In the genomic region with DNA sequence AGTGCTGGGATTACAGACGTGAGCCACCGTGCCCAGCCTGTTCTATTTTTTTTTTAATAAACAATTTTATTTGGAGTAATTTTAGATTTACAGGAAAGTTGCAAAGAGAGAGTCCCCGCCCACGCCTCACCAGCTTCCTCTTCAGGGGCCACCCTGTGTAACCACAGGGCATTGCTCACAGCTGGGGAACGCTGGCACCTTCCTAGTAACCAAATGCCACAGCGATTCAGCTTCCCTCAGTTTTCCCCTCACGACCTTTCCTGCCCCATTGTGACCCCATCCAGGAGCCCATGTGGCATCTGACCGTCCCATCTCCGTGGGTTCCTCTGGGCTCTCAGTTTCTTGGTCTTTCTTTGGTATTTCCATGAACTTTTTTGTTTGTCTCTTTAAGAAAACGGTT, we compare ENCODE assay signal across 8 cellular contexts.
DNase-seq lines count a peak whose midpoint lies in the region; ATAC-seq and TF ChIP-seq lines count a peak whose summit lies in the region.

No MANE protein-coding gene starts in this region.

- H3K4me3 ChIP-seq in spleen (peak overlapping the region in 1 of 8 donors; percentile 52), hepatocyte (no peak overlapping the region)

- H3K79me2 ChIP-seq in hepatocyte: no peaks in the 10 kb centered on the region

- no peaks in the 10 kb centered on the region for H4K20me1 ChIP-seq in hepatocyte (ENCODE audit: insufficient read depth, poor library complexity, severe bottlenecking)

- no peaks in the 10 kb centered on the region for H3K27me3 ChIP-seq in spleen (replicated peaks in 1 of 7)
- H3K27me3 ChIP-seq in hepatocyte: no peaks in the 10 kb centered on the region

- H3K4me2 ChIP-seq in hepatocyte: no peak overlapping the region

- no peak for TF ChIP-seq POLR2A in spleen (IDR thresholded peaks at IDR 0.05)

- no peaks in the 10 kb centered on the region for H3K9me2 ChIP-seq in hepatocyte (replicated peaks; ENCODE audit: insufficient read depth)

- peak in 5 of 11 experiments; percentile 14 to 43 (median 34) for TF ChIP-seq CTCF in spleen (IDR thresholded peaks at IDR 0.05 in 8 of 11, conservative IDR thresholded peaks at IDR 0.05 in 3 of 11)
- no peak for TF ChIP-seq CTCF in hepatocyte (IDR thresholded peaks at IDR 0.05; ENCODE audit: poor library complexity)

- WGBS in spleen, 5 donors: 9 to 24% (median 18%) methylated on average over 10 of the region's 10 CpGs
- WGBS in hepatocyte (ENCODE audit: low lambda C conversion rate, missing lambda C conversion rate): 87% methylated on average over 10 of the region's 10 CpGs

- peak; percentile 78 for DNase-seq in KG1 (lab: John Stamatoyannopoulos, UW)
- DNase-seq in activated CD4-positive, CD25-positive, alpha-beta regulatory T cell treated with anti-CD3 and anti-CD28 coated beads, Interleukin-2, amount 50 U/mL, for 16 hours (ENCODE audit: low read depth, low spot score): peak; percentile 41
- peak; percentile 36 for DNase-seq in dedifferentiated amniotic fluid mesenchymal stem cell (ENCODE audit: extremely low spot score)
- DNase-seq in spleen: peak; percentile 95
- DNase-seq in hepatocyte (ENCODE audit: low spot score): no peak
- DNase-seq in NCI-H526 (lab: John Stamatoyannopoulos, UW): no peak

- H3K4me1 ChIP-seq in spleen (peaks cover 56 to 100% (median 88%) of the 10 kb centered on the region in 6 donors), hepatocyte (ENCODE audit: insufficient read depth) (no peaks in the 10 kb centered on the region)

- H2AFZ ChIP-seq in hepatocyte: no peak overlapping the region

- ATAC-seq in GM19463 (IDR thresholded peaks at IDR 0.05; ENCODE audit: unreplicated experiment) (no peak), HG03521 (IDR thresholded peaks at IDR 0.05; ENCODE audit: unreplicated experiment) (no peak)

- H3K36me3 ChIP-seq in spleen: no peaks in the 10 kb centered on the region
- no peaks in the 10 kb centered on the region for H3K36me3 ChIP-seq in hepatocyte (replicated peaks; ENCODE audit: insufficient read depth, low read depth)

- H3K27ac ChIP-seq in spleen (peak overlapping the region; percentile 46 to 97 (median 92)), hepatocyte (no peak overlapping the region)

- intact Hi-C loops in spleen (cut with DNase I; ENCODE audit: low total_unique reads): no loop called here

- H3K9me3 ChIP-seq in spleen: peaks cover 0 to 6% (median 2%) of the 10 kb centered on the region in 8 donors
- no peaks in the 10 kb centered on the region for H3K9me3 ChIP-seq in hepatocyte (ENCODE audit: low read depth)

Comparison
In these comparisons a context has a peak if more than half of its experiments do, and no peak if none do; other contexts are left out.
1. DNase-seq: peak in KG1 (single experiment), activated CD4-positive, CD25-positive, alpha-beta regulatory T cell treated with anti-CD3 and anti-CD28 coated beads, Interleukin-2, amount 50 U/mL, for 16 hours (single experiment), dedifferentiated amniotic fluid mesenchymal stem cell (single experiment) and spleen (single experiment); none in hepatocyte (single experiment) and NCI-H526 (0 of 2).